In the genomic region with DNA sequence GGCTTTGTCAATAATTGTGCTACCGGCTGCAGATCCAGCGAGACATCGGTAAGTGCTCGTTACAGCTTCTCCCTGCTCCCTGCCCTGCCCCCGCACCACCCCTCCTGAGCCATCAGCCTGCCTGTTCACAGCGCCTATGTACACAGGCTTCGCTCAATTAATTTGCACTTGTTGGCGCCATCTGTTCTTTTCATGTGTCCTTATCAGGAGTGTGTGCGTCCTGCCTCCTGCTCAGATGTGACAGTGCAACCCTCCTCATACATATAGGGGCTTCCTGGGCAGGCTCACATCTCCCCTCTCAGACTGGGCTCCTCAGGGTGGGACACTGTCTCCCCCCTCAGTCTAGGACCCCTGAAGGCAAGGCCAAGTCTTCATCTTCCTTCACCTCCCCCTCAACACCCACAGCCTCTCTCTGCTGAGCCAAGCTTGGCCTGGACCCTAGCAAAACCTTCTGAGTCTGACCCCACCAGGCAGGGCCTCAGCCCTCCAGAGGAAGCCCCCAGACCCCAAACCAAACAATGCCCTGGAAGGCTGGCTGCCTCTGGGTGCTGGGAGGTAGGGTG, we compare ENCODE assay signal across 14 cellular contexts. TPM values are rescaled to one million over a fixed set of nuclear protein-coding genes. Genes with fewer than 3 reads are reported as not detected.
DNase-seq lines count a peak whose midpoint lies in the region; TF ChIP-seq lines count a peak whose summit lies in the region.
"Had no signal": no experiment of that assay in that cellular context is flagged by ENCODE, and none has a peak within 500 bp of the region (broad histone marks: within the 10 kb centered on the region; RNA-seq: fewer than 3 reads in every experiment).

No MANE protein-coding gene starts in this region.

- H3K9ac ChIP-seq in SK-N-SH, result no peak overlapping the region

- 70% methylated on average over 9 of the region's 9 CpGs for WGBS in SK-N-SH (ENCODE audit: low lambda C conversion rate)
- 68 to 85% methylated on average over 9 of the region's 9 CpGs for WGBS in lower leg skin, 2 donors

- H3K27ac ChIP-seq in SK-N-SH (ENCODE audit: low read depth in 2 of 2, low read length in 1 of 2), result peak overlapping the region in 1 of 2 experiments; percentile 81; a peak in 2 of 4 replicates
- H3K27ac ChIP-seq: left lung, suprapubic skin had no signal

- H3F3A ChIP-seq in SK-N-SH (replicated peaks; ENCODE audit: insufficient read depth), result no peaks in the 10 kb centered on the region

- no peaks in the 10 kb centered on the region for H4K20me1 ChIP-seq in SK-N-SH (ENCODE audit: insufficient read depth)

- no peak for TF ChIP-seq POLR2A in lower leg skin (IDR thresholded peaks at IDR 0.05)

- H2AFZ ChIP-seq in SK-N-SH (ENCODE audit: low read depth), result no peak overlapping the region

- no peaks in the 10 kb centered on the region for H3K79me2 ChIP-seq in SK-N-SH (ENCODE audit: insufficient read depth)

- no peaks in the 10 kb centered on the region for H3K9me2 ChIP-seq in SK-N-SH

- CTCF ChIA-PET in SK-N-SH (lab: Yijun Ruan, JAX), result interaction anchor here (0.5 to 8.4 kb wide), 16 partner anchors 8 to 962 kb away, joined by 3 to 265 read pairs (median 4); a partner anchor contains a TSS
- CTCF ChIA-PET in GM10248 (lab: Yijun Ruan, JAX), result interaction anchor here (1.2 to 8.2 kb wide), 4 partner anchors 9 to 187 kb away, joined by 4 to 100 read pairs (median 6); no protein-coding TSS in a partner anchor

- TF ChIP-seq EP300 in SK-N-SH (IDR thresholded peaks at IDR 0.05; ENCODE audit: borderline replicate concordance in 1 of 2, low read depth in 1 of 2, low read length in 1 of 2), result peak in 1 of 2 experiments; percentile 43; a peak in 1 of 4 replicates

- H3K27me3 ChIP-seq in SK-N-SH (ENCODE audit: insufficient read depth), result no peaks in the 10 kb centered on the region

- intact Hi-C loops in lower leg skin (cut with DNase I; ENCODE audit: low total_unique reads), result no loop called here

- TF ChIP-seq RAD21 in SK-N-SH (IDR thresholded peaks at IDR 0.05; ENCODE audit: low read length), result no peak

- H3K9me3 ChIP-seq in SK-N-SH, result no peaks in the 10 kb centered on the region
- H3K9me3 ChIP-seq: left lung, suprapubic skin had no signal

- H3K4me3 ChIP-seq in SK-N-SH (ENCODE audit: low read depth in 2 of 2, low read length in 1 of 2), result no peak overlapping the region
- H3K4me3 ChIP-seq in lower leg skin (ENCODE audit: low read depth, poor library complexity, severe bottlenecking), result no peak overlapping the region
- H3K4me3 ChIP-seq: left lung, suprapubic skin had no signal

- DNase-seq in NCI-H1092 treated with DMSO at 0.1 percent for 48 hours (lab: John Stamatoyannopoulos, UW) (peak; percentile 95), NCI-H2171 treated with DMSO at 0.1 percent for 48 hours (lab: John Stamatoyannopoulos, UW) (peak; percentile 98), SK-N-SH (peak; percentile 79), retina (peak; percentile 83), GM10248 (ENCODE audit: extremely low spot score) (no peak), lower leg skin (ENCODE audit: low spot score in 2 of 2) (no peak), GF-D8 (lab: John Stamatoyannopoulos, UW) (no peak)
- DNase-seq: activated CD4-positive, alpha-beta T cell treated with anti-CD3 and anti-CD28 coated beads, Interleukin-2, amount 50 U/mL, for 1 hour; left lung had no signal

- POLR2A ChIA-PET in SK-N-SH (lab: Yijun Ruan, JAX) (interaction anchor here (1.4 kb wide), 1 partner anchor 21 kb away, joined by 3 read pairs; no protein-coding TSS in a partner anchor), GM10248 (lab: Yijun Ruan, JAX) (no interaction called here)

- no peak for TF ChIP-seq CTCF in SK-N-SH (IDR thresholded peaks at IDR 0.05)
- TF ChIP-seq CTCF in GM10248 (IDR thresholded peaks at IDR 0.05; ENCODE audit: control extremely low read depth, extremely low read depth, low read depth, missing control alignments), result no peak
- TF ChIP-seq CTCF in lower leg skin (IDR thresholded peaks at IDR 0.05), result no peak

- H3K4me2 ChIP-seq in SK-N-SH, result no peak overlapping the region

- peaks cover 4 to 51% of the 10 kb centered on the region in 2 experiments; a peak in 2 of 4 replicates for H3K4me1 ChIP-seq in SK-N-SH (ENCODE audit: control insufficient read depth in 1 of 2, insufficient read depth in 2 of 2, low read depth in 1 of 2, low read length in 1 of 2)
- H3K4me1 ChIP-seq: left lung had no signal

- no peaks in the 10 kb centered on the region for H3K36me3 ChIP-seq in SK-N-SH (replicated peaks in 1 of 2; ENCODE audit: control insufficient read depth in 1 of 2, insufficient read depth in 2 of 2, low read length in 1 of 2)
- H3K36me3 ChIP-seq: left lung, suprapubic skin had no signal

TF ChIP-seq in SK-N-SH, 30 proteins besides CTCF, POLR2A, EP300 and RAD21:
- TF ChIP-seq, protein P1, sequence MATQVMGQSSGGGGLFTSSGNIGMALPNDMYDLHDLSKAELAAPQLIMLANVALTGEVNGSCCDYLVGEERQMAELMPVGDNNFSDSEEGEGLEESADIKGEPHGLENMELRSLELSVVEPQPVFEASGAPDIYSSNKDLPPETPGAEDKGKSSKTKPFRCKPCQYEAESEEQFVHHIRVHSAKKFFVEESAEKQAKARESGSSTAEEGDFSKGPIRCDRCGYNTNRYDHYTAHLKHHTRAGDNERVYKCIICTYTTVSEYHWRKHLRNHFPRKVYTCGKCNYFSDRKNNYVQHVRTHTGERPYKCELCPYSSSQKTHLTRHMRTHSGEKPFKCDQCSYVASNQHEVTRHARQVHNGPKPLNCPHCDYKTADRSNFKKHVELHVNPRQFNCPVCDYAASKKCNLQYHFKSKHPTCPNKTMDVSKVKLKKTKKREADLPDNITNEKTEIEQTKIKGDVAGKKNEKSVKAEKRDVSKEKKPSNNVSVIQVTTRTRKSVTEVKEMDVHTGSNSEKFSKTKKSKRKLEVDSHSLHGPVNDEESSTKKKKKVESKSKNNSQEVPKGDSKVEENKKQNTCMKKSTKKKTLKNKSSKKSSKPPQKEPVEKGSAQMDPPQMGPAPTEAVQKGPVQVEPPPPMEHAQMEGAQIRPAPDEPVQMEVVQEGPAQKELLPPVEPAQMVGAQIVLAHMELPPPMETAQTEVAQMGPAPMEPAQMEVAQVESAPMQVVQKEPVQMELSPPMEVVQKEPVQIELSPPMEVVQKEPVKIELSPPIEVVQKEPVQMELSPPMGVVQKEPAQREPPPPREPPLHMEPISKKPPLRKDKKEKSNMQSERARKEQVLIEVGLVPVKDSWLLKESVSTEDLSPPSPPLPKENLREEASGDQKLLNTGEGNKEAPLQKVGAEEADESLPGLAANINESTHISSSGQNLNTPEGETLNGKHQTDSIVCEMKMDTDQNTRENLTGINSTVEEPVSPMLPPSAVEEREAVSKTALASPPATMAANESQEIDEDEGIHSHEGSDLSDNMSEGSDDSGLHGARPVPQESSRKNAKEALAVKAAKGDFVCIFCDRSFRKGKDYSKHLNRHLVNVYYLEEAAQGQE (IDR thresholded peaks at IDR 0.05; ENCODE audit: low read depth, low read length), result no peak
- TF ChIP-seq NFIC (IDR thresholded peaks at IDR 0.05; ENCODE audit: borderline replicate concordance), result no peak
- TF ChIP-seq RFX5 (IDR thresholded peaks at IDR 0.05; ENCODE audit: low read length), result no peak
- TF ChIP-seq MXI1 (IDR thresholded peaks at IDR 0.05; ENCODE audit: low read depth, low read length), result no peak; the same call in 1 of the 2 replicates
- no peak for TF ChIP-seq FOXM1 (IDR thresholded peaks at IDR 0.05; ENCODE audit: low read depth)
- TF ChIP-seq MEF2A (IDR thresholded peaks at IDR 0.05; ENCODE audit: borderline replicate concordance, low read depth), result no peak
- TF ChIP-seq TEAD4 (IDR thresholded peaks at IDR 0.05; ENCODE audit: borderline replicate concordance, insufficient read depth), result no peak
- TF ChIP-seq GATA2 (CRISPR knock-in tag; IDR thresholded peaks at IDR 0.05), result peak; percentile 93
- TF ChIP-seq SIN3A (IDR thresholded peaks at IDR 0.05; ENCODE audit: borderline replicate concordance, low read depth, low read length), result no peak
- no peak for TF ChIP-seq NRF1 (IDR thresholded peaks at IDR 0.05; ENCODE audit: low read depth, low read length)
- peak; percentile 93 for TF ChIP-seq FOXJ3 (CRISPR knock-in tag; IDR thresholded peaks at IDR 0.05)
- peak; percentile 80 for TF ChIP-seq RCOR1 (IDR thresholded peaks at IDR 0.05; ENCODE audit: low read length)
- TF ChIP-seq, protein P2, sequence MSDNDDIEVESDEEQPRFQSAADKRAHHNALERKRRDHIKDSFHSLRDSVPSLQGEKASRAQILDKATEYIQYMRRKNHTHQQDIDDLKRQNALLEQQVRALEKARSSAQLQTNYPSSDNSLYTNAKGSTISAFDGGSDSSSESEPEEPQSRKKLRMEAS (IDR thresholded peaks at IDR 0.05; ENCODE audit: low read depth), result no peak
- no peak for TF ChIP-seq YY1 (IDR thresholded peaks at IDR 0.05; ENCODE audit: low read depth)
- no peak for TF ChIP-seq FOSL2 (IDR thresholded peaks at IDR 0.05; ENCODE audit: borderline replicate concordance, low read depth)
- TF ChIP-seq SMC3 (IDR thresholded peaks at IDR 0.05; ENCODE audit: low read depth, low read length), result no peak
- TF ChIP-seq, protein P3, sequence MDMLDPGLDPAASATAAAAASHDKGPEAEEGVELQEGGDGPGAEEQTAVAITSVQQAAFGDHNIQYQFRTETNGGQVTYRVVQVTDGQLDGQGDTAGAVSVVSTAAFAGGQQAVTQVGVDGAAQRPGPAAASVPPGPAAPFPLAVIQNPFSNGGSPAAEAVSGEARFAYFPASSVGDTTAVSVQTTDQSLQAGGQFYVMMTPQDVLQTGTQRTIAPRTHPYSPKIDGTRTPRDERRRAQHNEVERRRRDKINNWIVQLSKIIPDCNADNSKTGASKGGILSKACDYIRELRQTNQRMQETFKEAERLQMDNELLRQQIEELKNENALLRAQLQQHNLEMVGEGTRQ (IDR thresholded peaks at IDR 0.05; ENCODE audit: borderline replicate concordance, low read depth, low read length), result no peak
- peak; percentile 88 for TF ChIP-seq CHD2 (IDR thresholded peaks at IDR 0.05; ENCODE audit: low read length, partially characterized antibody)
- TF ChIP-seq RXRA (IDR thresholded peaks at IDR 0.05; ENCODE audit: borderline replicate concordance, low read depth), result no peak
TF ChIP-seq in SK-N-SH: peak in this region for 4.

RNA-seq across cellular contexts. Expression of a gene that starts 54.9 kb away (rescaled TPM):
- 0.08 TPM in 1 of 2 replicates, not detected in the other for polyA plus RNA-seq in SK-N-SH (2012; rRNA removed)
- polyA plus RNA-seq in SK-N-SH (2012; cell fraction: cytosol; rRNA removed), result 0.03 TPM in 1 of 2 replicates, not detected in the other
- not detected in 2 replicates for polyA plus RNA-seq in SK-N-SH (2012; cell fraction: nucleus; rRNA removed)
- under 1 TPM in 3 of 4 donors, not detected in 1; 0.34 to 0.75 (median 0.49) TPM for total RNA-seq in lower leg skin
- total RNA-seq: bronchial epithelial cell; LHCN-M2; T-helper 1 cell treated with Interleukin-12 subunit alpha and Interleukin-12 subunit beta and Interleukin-4 antibody, amounts not matched to agents 30 ng/mL and 1 ng/mL, for 36 hours had no signal
- polyA plus RNA-seq: CD14-positive monocyte had no signal

Comparison
In these comparisons a context has a peak if more than half of its experiments do, and no peak if none do; other contexts are left out.
1. DNase-seq: peak in NCI-H1092 treated with DMSO at 0.1 percent for 48 hours (single experiment), NCI-H2171 treated with DMSO at 0.1 percent for 48 hours (single experiment), SK-N-SH (single experiment) and retina (single experiment); none in GM10248 (single experiment), lower leg skin (0 of 2) and GF-D8 (single experiment).